23 cellular contexts compared by ENCODE assay signal in genomic region chr3:31103181-31103580, GRCh38.
"Had no signal": no experiment of that assay in that cellular context is flagged by ENCODE, and none has a peak within 500 bp of the region (broad histone marks: within the 10 kb centered on the region; RNA-seq: fewer than 3 reads in every experiment).

No MANE protein-coding gene starts in this region.

- H3K27ac ChIP-seq: HL-60, KMS-11 had no signal

- H3K4me3 ChIP-seq: K562 had no signal

- DNase-seq: Kasumi-1, MM.1S, NCI-H1092 treated with DMSO at 0.1 percent for 48 hours, NCI-H1436, NCI-H187, NCI-H2029, NCI-H2081 treated with DMSO at 0.1 percent for 48 hours, NCI-H2171, NCI-H226, NCI-H446, NCI-H510A, NCI-H524 treated with DMSO at 0.1 percent for 48 hours, NCI-H69, NCI-H774, RPMI8226, SHP77, SK-N-SH had no signal

- H3K4me3 Mint-ChIP-seq: IgD-negative memory B cell had no signal

- H3K4me1 Mint-ChIP-seq: IgD-negative memory B cell had no signal

- FAIRE-seq: HTR-8/SVneo, K562, RCC 7860 had no signal

- ATAC-seq: K562 had no signal

- H3K36me3 Mint-ChIP-seq: IgD-negative memory B cell had no signal

- H3K9me3 ChIP-seq: SK-N-SH had no signal

- H3K4me2 ChIP-seq: KMS-11, SK-N-SH had no signal

- H3K9ac ChIP-seq: KMS-11, SK-N-SH had no signal
